ENCODE assay signal across 1 cellular context in the genomic region with DNA sequence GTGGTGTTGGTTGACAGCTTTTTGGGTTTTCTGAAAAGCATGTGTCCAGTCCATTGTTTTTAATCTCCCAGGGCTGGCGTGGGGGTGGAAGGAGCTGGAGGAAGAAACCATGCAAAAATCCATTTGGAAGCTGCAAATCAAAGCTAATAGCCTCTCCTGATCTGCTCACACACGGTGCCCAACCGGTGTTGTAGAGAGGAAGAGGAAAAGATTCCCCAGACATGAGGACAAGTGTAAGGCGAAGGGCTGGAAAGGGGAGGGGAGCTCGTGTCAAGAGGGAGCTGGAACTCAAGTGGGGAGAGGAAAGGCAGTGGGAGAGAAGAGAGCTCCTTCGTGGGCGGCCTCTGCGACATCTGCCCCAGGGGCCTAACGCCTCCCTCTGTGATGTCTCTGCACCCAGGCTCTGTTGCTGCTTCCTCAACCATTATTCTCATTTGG.
TF ChIP-seq lines count a peak whose summit lies in the region.

No MANE protein-coding gene starts in this region.

TF ChIP-seq in K562, 482 proteins besides CTCF, POLR2A, EP300 and RAD21 (continued from another document and continues in another):
- TF ChIP-seq, protein P1, sequence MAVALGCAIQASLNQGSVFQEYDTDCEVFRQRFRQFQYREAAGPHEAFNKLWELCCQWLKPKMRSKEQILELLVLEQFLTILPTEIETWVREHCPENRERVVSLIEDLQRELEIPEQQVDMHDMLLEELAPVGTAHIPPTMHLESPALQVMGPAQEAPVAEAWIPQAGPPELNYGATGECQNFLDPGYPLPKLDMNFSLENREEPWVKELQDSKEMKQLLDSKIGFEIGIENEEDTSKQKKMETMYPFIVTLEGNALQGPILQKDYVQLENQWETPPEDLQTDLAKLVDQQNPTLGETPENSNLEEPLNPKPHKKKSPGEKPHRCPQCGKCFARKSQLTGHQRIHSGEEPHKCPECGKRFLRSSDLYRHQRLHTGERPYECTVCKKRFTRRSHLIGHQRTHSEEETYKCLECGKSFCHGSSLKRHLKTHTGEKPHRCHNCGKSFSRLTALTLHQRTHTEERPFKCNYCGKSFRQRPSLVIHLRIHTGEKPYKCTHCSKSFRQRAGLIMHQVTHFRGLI (CRISPR knock-in tag; IDR thresholded peaks at IDR 0.05): peak; percentile 39; the same call in 1 of the 2 replicates
- TF ChIP-seq ERF (CRISPR knock-in tag; IDR thresholded peaks at IDR 0.05): 0 out of 2 replicates have a peak, but pooled peaks have one; percentile 67
- 0 out of 2 replicates have a peak, but pooled peaks have one; percentile 44 for TF ChIP-seq ZNF311 (CRISPR knock-in tag; IDR thresholded peaks at IDR 0.05)
- no peak for TF ChIP-seq ZNF507 (tag; conservative IDR thresholded peaks at IDR 0.05)
- no peak for TF ChIP-seq SMAD1 (IDR thresholded peaks at IDR 0.05; ENCODE audit: low read depth, low read length, partially characterized antibody)
- no peak for TF ChIP-seq ZNF77 (CRISPR knock-in tag; IDR thresholded peaks at IDR 0.05)
- peak; percentile 50 for TF ChIP-seq EGR1 (conservative IDR thresholded peaks at IDR 0.05)
- TF ChIP-seq CLOCK (CRISPR knock-in tag; IDR thresholded peaks at IDR 0.05; ENCODE audit: borderline replicate concordance): 0 out of 2 replicates have a peak, but pooled peaks have one; percentile 12
- TF ChIP-seq, protein P2, sequence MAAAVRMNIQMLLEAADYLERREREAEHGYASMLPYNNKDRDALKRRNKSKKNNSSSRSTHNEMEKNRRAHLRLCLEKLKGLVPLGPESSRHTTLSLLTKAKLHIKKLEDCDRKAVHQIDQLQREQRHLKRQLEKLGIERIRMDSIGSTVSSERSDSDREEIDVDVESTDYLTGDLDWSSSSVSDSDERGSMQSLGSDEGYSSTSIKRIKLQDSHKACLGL (CRISPR knock-in tag; IDR thresholded peaks at IDR 0.05; ENCODE audit: borderline replicate concordance, poor library complexity, severe bottlenecking): no peak
- TF ChIP-seq BRCA1 (IDR thresholded peaks at IDR 0.05): no peak
- no peak for TF ChIP-seq BRCA1 (CRISPR knock-in tag; IDR thresholded peaks at IDR 0.05)
- TF ChIP-seq HNRNPUL1 (IDR thresholded peaks at IDR 0.05; ENCODE audit: low read length): no peak
- TF ChIP-seq, protein P3, sequence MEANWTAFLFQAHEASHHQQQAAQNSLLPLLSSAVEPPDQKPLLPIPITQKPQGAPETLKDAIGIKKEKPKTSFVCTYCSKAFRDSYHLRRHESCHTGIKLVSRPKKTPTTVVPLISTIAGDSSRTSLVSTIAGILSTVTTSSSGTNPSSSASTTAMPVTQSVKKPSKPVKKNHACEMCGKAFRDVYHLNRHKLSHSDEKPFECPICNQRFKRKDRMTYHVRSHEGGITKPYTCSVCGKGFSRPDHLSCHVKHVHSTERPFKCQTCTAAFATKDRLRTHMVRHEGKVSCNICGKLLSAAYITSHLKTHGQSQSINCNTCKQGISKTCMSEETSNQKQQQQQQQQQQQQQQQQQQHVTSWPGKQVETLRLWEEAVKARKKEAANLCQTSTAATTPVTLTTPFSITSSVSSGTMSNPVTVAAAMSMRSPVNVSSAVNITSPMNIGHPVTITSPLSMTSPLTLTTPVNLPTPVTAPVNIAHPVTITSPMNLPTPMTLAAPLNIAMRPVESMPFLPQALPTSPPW (CRISPR knock-in tag; IDR thresholded peaks at IDR 0.05): 0 out of 2 replicates have a peak, but pooled peaks have one; percentile 18
- 0 out of 2 replicates have a peak, but pooled peaks have one; percentile 29 for TF ChIP-seq ZFP1 (CRISPR knock-in tag; IDR thresholded peaks at IDR 0.05)
- TF ChIP-seq MCM3 (IDR thresholded peaks at IDR 0.05): no peak
- 0 out of 2 replicates have a peak, but pooled peaks have one; percentile 18 for TF ChIP-seq E2F3 (CRISPR knock-in tag; IDR thresholded peaks at IDR 0.05)
- TF ChIP-seq ELF4 (CRISPR knock-in tag; IDR thresholded peaks at IDR 0.05): 0 out of 2 replicates have a peak, but pooled peaks have one; percentile 23
- TF ChIP-seq, protein P4, sequence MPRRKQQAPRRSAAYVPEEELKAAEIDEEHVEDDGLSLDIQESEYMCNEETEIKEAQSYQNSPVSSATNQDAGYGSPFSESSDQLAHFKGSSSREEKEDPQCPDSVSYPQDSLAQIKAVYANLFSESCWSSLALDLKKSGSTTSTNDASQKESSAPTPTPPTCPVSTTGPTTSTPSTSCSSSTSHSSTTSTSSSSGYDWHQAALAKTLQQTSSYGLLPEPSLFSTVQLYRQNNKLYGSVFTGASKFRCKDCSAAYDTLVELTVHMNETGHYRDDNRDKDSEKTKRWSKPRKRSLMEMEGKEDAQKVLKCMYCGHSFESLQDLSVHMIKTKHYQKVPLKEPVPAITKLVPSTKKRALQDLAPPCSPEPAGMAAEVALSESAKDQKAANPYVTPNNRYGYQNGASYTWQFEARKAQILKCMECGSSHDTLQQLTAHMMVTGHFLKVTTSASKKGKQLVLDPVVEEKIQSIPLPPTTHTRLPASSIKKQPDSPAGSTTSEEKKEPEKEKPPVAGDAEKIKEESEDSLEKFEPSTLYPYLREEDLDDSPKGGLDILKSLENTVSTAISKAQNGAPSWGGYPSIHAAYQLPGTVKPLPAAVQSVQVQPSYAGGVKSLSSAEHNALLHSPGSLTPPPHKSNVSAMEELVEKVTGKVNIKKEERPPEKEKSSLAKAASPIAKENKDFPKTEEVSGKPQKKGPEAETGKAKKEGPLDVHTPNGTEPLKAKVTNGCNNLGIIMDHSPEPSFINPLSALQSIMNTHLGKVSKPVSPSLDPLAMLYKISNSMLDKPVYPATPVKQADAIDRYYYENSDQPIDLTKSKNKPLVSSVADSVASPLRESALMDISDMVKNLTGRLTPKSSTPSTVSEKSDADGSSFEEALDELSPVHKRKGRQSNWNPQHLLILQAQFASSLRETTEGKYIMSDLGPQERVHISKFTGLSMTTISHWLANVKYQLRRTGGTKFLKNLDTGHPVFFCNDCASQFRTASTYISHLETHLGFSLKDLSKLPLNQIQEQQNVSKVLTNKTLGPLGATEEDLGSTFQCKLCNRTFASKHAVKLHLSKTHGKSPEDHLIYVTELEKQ (CRISPR knock-in tag; IDR thresholded peaks at IDR 0.05): 0 out of 2 replicates have a peak, but pooled peaks have one; percentile 10
- TF ChIP-seq ZNF584 (CRISPR knock-in tag; IDR thresholded peaks at IDR 0.05; ENCODE audit: low read depth): 0 out of 2 replicates have a peak, but pooled peaks have one; percentile 7
- peak in 1 of 2 experiments; percentile 64; a peak in 2 of 4 replicates for TF ChIP-seq ZNF639 (CRISPR knock-in tag; conservative IDR thresholded peaks at IDR 0.05 in 1 of 2, IDR thresholded peaks at IDR 0.05 in 1 of 2)
- TF ChIP-seq SRF (CRISPR knock-in tag; IDR thresholded peaks at IDR 0.05): 0 out of 4 replicates have a peak, but pooled peaks of 1 of the 2 experiments have one; percentile 49
- no peak for TF ChIP-seq HSF4 (CRISPR knock-in tag; IDR thresholded peaks at IDR 0.05; ENCODE audit: borderline replicate concordance)
- no peak for TF ChIP-seq KAT7 (CRISPR knock-in tag; IDR thresholded peaks at IDR 0.05; ENCODE audit: borderline replicate concordance)
- TF ChIP-seq, protein P5, sequence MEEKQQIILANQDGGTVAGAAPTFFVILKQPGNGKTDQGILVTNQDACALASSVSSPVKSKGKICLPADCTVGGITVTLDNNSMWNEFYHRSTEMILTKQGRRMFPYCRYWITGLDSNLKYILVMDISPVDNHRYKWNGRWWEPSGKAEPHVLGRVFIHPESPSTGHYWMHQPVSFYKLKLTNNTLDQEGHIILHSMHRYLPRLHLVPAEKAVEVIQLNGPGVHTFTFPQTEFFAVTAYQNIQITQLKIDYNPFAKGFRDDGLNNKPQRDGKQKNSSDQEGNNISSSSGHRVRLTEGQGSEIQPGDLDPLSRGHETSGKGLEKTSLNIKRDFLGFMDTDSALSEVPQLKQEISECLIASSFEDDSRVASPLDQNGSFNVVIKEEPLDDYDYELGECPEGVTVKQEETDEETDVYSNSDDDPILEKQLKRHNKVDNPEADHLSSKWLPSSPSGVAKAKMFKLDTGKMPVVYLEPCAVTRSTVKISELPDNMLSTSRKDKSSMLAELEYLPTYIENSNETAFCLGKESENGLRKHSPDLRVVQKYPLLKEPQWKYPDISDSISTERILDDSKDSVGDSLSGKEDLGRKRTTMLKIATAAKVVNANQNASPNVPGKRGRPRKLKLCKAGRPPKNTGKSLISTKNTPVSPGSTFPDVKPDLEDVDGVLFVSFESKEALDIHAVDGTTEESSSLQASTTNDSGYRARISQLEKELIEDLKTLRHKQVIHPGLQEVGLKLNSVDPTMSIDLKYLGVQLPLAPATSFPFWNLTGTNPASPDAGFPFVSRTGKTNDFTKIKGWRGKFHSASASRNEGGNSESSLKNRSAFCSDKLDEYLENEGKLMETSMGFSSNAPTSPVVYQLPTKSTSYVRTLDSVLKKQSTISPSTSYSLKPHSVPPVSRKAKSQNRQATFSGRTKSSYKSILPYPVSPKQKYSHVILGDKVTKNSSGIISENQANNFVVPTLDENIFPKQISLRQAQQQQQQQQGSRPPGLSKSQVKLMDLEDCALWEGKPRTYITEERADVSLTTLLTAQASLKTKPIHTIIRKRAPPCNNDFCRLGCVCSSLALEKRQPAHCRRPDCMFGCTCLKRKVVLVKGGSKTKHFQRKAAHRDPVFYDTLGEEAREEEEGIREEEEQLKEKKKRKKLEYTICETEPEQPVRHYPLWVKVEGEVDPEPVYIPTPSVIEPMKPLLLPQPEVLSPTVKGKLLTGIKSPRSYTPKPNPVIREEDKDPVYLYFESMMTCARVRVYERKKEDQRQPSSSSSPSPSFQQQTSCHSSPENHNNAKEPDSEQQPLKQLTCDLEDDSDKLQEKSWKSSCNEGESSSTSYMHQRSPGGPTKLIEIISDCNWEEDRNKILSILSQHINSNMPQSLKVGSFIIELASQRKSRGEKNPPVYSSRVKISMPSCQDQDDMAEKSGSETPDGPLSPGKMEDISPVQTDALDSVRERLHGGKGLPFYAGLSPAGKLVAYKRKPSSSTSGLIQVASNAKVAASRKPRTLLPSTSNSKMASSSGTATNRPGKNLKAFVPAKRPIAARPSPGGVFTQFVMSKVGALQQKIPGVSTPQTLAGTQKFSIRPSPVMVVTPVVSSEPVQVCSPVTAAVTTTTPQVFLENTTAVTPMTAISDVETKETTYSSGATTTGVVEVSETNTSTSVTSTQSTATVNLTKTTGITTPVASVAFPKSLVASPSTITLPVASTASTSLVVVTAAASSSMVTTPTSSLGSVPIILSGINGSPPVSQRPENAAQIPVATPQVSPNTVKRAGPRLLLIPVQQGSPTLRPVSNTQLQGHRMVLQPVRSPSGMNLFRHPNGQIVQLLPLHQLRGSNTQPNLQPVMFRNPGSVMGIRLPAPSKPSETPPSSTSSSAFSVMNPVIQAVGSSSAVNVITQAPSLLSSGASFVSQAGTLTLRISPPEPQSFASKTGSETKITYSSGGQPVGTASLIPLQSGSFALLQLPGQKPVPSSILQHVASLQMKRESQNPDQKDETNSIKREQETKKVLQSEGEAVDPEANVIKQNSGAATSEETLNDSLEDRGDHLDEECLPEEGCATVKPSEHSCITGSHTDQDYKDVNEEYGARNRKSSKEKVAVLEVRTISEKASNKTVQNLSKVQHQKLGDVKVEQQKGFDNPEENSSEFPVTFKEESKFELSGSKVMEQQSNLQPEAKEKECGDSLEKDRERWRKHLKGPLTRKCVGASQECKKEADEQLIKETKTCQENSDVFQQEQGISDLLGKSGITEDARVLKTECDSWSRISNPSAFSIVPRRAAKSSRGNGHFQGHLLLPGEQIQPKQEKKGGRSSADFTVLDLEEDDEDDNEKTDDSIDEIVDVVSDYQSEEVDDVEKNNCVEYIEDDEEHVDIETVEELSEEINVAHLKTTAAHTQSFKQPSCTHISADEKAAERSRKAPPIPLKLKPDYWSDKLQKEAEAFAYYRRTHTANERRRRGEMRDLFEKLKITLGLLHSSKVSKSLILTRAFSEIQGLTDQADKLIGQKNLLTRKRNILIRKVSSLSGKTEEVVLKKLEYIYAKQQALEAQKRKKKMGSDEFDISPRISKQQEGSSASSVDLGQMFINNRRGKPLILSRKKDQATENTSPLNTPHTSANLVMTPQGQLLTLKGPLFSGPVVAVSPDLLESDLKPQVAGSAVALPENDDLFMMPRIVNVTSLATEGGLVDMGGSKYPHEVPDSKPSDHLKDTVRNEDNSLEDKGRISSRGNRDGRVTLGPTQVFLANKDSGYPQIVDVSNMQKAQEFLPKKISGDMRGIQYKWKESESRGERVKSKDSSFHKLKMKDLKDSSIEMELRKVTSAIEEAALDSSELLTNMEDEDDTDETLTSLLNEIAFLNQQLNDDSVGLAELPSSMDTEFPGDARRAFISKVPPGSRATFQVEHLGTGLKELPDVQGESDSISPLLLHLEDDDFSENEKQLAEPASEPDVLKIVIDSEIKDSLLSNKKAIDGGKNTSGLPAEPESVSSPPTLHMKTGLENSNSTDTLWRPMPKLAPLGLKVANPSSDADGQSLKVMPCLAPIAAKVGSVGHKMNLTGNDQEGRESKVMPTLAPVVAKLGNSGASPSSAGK (IDR thresholded peaks at IDR 0.05): peak; percentile 34; the same call in 1 of the 2 replicates
- TF ChIP-seq BACH1 (tag; IDR thresholded peaks at IDR 0.05): peak; percentile 12; the same call in 1 of the 2 replicates
- TF ChIP-seq SAFB2 (IDR thresholded peaks at IDR 0.05; ENCODE audit: borderline replicate concordance, low read depth, low read length, severe bottlenecking): no peak
